ENCODE assay signal across 12 cellular contexts in the genomic region with DNA sequence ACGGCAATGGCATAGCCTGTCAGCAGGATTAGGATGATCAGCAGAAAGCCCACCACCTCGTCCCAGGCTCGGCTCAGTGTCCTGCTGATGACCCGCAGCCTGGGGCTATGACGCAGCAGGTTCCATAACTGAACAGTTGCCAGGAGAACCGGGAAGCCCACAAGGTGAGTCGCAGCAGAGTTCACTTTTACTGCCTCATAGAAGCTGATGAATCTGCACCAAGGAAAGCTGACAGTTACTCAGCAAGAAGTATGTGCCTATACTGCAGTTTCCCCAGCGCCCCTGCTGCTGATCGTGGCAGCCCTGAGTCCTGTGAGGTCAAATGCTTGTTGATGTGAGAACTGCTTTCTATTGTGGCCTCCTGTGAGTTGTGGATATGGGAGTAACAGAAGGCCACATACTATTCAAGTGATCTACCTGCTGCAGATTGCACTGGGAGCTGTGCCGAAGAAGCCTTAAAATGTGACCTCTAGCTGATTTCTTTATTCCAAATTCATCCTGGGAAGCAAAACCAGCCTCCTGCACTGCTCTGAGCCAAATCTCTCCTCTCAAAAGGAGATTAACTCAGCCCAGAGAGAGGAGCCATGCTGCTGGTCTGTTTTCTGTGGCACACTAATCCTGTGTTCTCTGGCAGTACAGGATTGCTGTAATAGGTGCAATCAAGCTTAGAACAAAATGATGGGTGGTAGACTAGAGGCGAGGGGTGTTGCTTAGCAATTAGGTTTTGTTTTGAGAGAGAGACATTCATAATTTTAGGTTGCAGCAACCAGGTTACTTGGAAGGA. TPM values are rescaled to one million over a fixed set of nuclear protein-coding genes. Genes with fewer than 3 reads are reported as not detected.
DNase-seq lines count a peak whose midpoint lies in the region; ATAC-seq and TF ChIP-seq lines count a peak whose summit lies in the region.
"Had no signal": no experiment of that assay in that cellular context is flagged by ENCODE, and none has a peak within 500 bp of the region (broad histone marks: within the 10 kb centered on the region; RNA-seq: fewer than 3 reads in every experiment).

No MANE protein-coding gene starts in this region.

- H3K9me3 ChIP-seq in WERI-Rb-1 (ENCODE audit: severe bottlenecking), result no peaks in the 10 kb centered on the region
- H3K9me3 ChIP-seq in A673 (ENCODE audit: low read depth, low read length, poor library complexity, severe bottlenecking), result no peaks in the 10 kb centered on the region
- H3K9me3 ChIP-seq: BE2C had no signal

- H3K27ac Mint-ChIP-seq in activated naive CD4-positive, alpha-beta T cell treated with anti-CD3 and anti-CD28 coated beads, Interleukin-2, amount 50 U/mL, for 72 hours, result peak overlapping the region; percentile 61 to 64
- peak overlapping the region; percentile 15 for H3K27ac Mint-ChIP-seq in stimulated activated memory B cell treated with anti-CD40 and anti-IgM and Interleukin-4, amounts not matched to agents 10 μg/mL and 1 μg/mL and 100 μg/mL, for 72 hours

- POLR2A ChIA-PET in A673 (lab: Charles Lee; ENCODE audit: low non-redundant PET), result interaction anchor here (0.5 kb wide), 1 partner anchor 34 kb away, joined by 9 read pairs; no protein-coding TSS in a partner anchor

- peaks cover 18% of the 10 kb centered on the region for H3K4me1 Mint-ChIP-seq in stimulated activated memory B cell treated with anti-CD40 and anti-IgM and Interleukin-4, amounts not matched to agents 10 μg/mL and 1 μg/mL and 100 μg/mL, for 72 hours

- no peak for TF ChIP-seq CTCF in WERI-Rb-1 (IDR thresholded peaks at IDR 0.05; ENCODE audit: low read depth, low read length)
- TF ChIP-seq CTCF in A673 (conservative IDR thresholded peaks at IDR 0.05; ENCODE audit: low read depth, low read length), result no peak

- no peak for DNase-seq in activated naive CD4-positive, alpha-beta T cell treated with anti-CD3 and anti-CD28 coated beads, Interleukin-2, amount 50 U/mL, for 72 hours (ENCODE audit: low spot score in 2 of 2)
- DNase-seq in activated naive CD4-positive, alpha-beta T cell (lab: John Stamatoyannopoulos, UW), result no peak
- DNase-seq in WERI-Rb-1 (peak; percentile 64), glomerular visceral epithelial cell (ENCODE audit: extremely low spot score) (peak; percentile 33), A673 (ENCODE audit: low spot score) (no peak)
- no peak for DNase-seq in stimulated activated naive CD4-positive, alpha-beta T cell treated with Interleukin-2 at 50 U/mL for 16 hours (lab: John Stamatoyannopoulos, UW)
- DNase-seq: activated CD8-positive, alpha-beta memory T cell treated with anti-CD3 and anti-CD28 coated beads, Interleukin-2, amount 50 U/mL, for 48 hours; BE2C; effector memory CD4-positive, alpha-beta T cell; NCI-H1930 had no signal

- CTCF ChIA-PET in A673 (lab: Charles Lee), result no interaction called here

- intact Hi-C loops in A673 (cut with micrococcal nuclease; ENCODE audit: unreplicated experiment), result no loop called here

- ATAC-seq in activated naive CD4-positive, alpha-beta T cell treated with anti-CD3 and anti-CD28 coated beads, Interleukin-2, amount 50 U/mL, for 72 hours, result peak in 1 of 2 donors; percentile 30
- ATAC-seq in stimulated activated memory B cell treated with anti-CD40 and anti-IgM and Interleukin-4, amounts not matched to agents 10 μg/mL and 1 μg/mL and 100 μg/mL, for 72 hours, result no peak
- no peak for ATAC-seq in HG03280 (IDR thresholded peaks at IDR 0.05; ENCODE audit: unreplicated experiment)

- no peaks in the 10 kb centered on the region for H3K9me3 Mint-ChIP-seq in activated naive CD4-positive, alpha-beta T cell treated with anti-CD3 and anti-CD28 coated beads, Interleukin-2, amount 50 U/mL, for 72 hours
- peaks cover 2% of the 10 kb centered on the region for H3K9me3 Mint-ChIP-seq in stimulated activated memory B cell treated with anti-CD40 and anti-IgM and Interleukin-4, amounts not matched to agents 10 μg/mL and 1 μg/mL and 100 μg/mL, for 72 hours

- H3K27me3 ChIP-seq in WERI-Rb-1 (ENCODE audit: insufficient read depth, low read depth, severe bottlenecking), result no peaks in the 10 kb centered on the region
- H3K27me3 ChIP-seq in A673 (replicated peaks; ENCODE audit: insufficient read depth, low read depth, low read length, poor library complexity), result no peaks in the 10 kb centered on the region
- H3K27me3 ChIP-seq: BE2C had no signal

- no peaks in the 10 kb centered on the region for H3K27me3 Mint-ChIP-seq in stimulated activated memory B cell treated with anti-CD40 and anti-IgM and Interleukin-4, amounts not matched to agents 10 μg/mL and 1 μg/mL and 100 μg/mL, for 72 hours

- peaks cover 4% of the 10 kb centered on the region for H3K4me1 ChIP-seq in A673 (ENCODE audit: insufficient read depth, low read length, poor library complexity, severe bottlenecking)
- H3K4me1 ChIP-seq: BE2C had no signal

- H3K27ac ChIP-seq in WERI-Rb-1 (peak overlapping the region; percentile 62), A673 (ENCODE audit: low read depth, low read length, poor library complexity, severe bottlenecking) (no peak overlapping the region)

- H3K36me3 ChIP-seq in WERI-Rb-1 (peaks cover 22% of the 10 kb centered on the region), A673 (ENCODE audit: insufficient read depth, low read length, poor library complexity, severe bottlenecking) (peaks cover 32% of the 10 kb centered on the region)

- no TSS peak for BruUV-seq in A673 (replicated peaks; lab: Mats Ljungman, UMichigan)

- H3K36me3 Mint-ChIP-seq in activated naive CD4-positive, alpha-beta T cell treated with anti-CD3 and anti-CD28 coated beads, Interleukin-2, amount 50 U/mL, for 72 hours, result peaks cover 0 to 4% of the 10 kb centered on the region in 2 donors
- peaks cover 5% of the 10 kb centered on the region for H3K36me3 Mint-ChIP-seq in stimulated activated memory B cell treated with anti-CD40 and anti-IgM and Interleukin-4, amounts not matched to agents 10 μg/mL and 1 μg/mL and 100 μg/mL, for 72 hours

- H3K4me3 ChIP-seq in WERI-Rb-1 (ENCODE audit: low read depth, low read length) (peak overlapping the region; percentile 33), A673 (ENCODE audit: low read depth, low read length, poor library complexity, severe bottlenecking) (no peak overlapping the region)

- no peak overlapping the region for H3K4me3 Mint-ChIP-seq in stimulated activated memory B cell treated with anti-CD40 and anti-IgM and Interleukin-4, amounts not matched to agents 10 μg/mL and 1 μg/mL and 100 μg/mL, for 72 hours

RNA-seq across cellular contexts. Expression of a gene that starts 38.8 kb away (rescaled TPM):
- 100 to 1,000 TPM; 166 to 256 TPM for total RNA-seq in activated naive CD4-positive, alpha-beta T cell treated with anti-CD3 and anti-CD28 coated beads, Interleukin-2, amount 50 U/mL, for 72 hours
- 206 TPM in 2 replicates for total RNA-seq in A673 (2021)

RNA-seq across cellular contexts. Expression of a gene that starts 50.1 kb away (rescaled TPM):
- 1 to 10 TPM; 6.6 to 7.3 TPM for total RNA-seq in activated naive CD4-positive, alpha-beta T cell treated with anti-CD3 and anti-CD28 coated beads, Interleukin-2, amount 50 U/mL, for 72 hours
- total RNA-seq in A673 (2021), result 11.1 and 17.9 TPM in 2 replicates

Comparison
In these comparisons a context has a peak if more than half of its experiments do, and no peak if none do; other contexts are left out.
1. DNase-seq: peak in WERI-Rb-1 (single experiment) and glomerular visceral epithelial cell (single experiment); none in activated naive CD4-positive, alpha-beta T cell treated with anti-CD3 and anti-CD28 coated beads, Interleukin-2, amount 50 U/mL, for 72 hours (0 of 2), activated naive CD4-positive, alpha-beta T cell (0 of 4), A673 (single experiment) and stimulated activated naive CD4-positive, alpha-beta T cell treated with Interleukin-2 at 50 U/mL for 16 hours (single experiment).